ENCODE assay signal across 8 cellular contexts in genomic region chr20:3751664-3752385, GRCh38. TPM values are rescaled to one million over a fixed set of nuclear protein-coding genes. Genes with fewer than 3 reads are reported as not detected.
DNase-seq lines count a peak whose midpoint lies in the region; ATAC-seq, FAIRE-seq and TF ChIP-seq lines count a peak whose summit lies in the region.

No MANE protein-coding gene starts in this region.

- no peak for TF ChIP-seq CTCF in RWPE1 (conservative IDR thresholded peaks at IDR 0.05; ENCODE audit: low read depth)
- no peak for TF ChIP-seq CTCF in K562 (IDR thresholded peaks at IDR 0.05 in 2 of 3, conservative IDR thresholded peaks at IDR 0.05 in 1 of 3; ENCODE audit: insufficient read depth in 2 of 3, low read depth in 1 of 3, low read length in 3 of 3)

- intact Hi-C loops in K562 (cut with micrococcal nuclease): no loop called here

- H3K27me3 ChIP-seq in K562 (ENCODE audit: control insufficient read depth in 2 of 2, insufficient read depth in 2 of 2, low read length in 2 of 2): no peaks in the 10 kb centered on the region

- no peaks in the 10 kb centered on the region for H3K9me3 ChIP-seq in K562 (replicated peaks; ENCODE audit: control insufficient read depth, insufficient read depth, low read depth, low read length)

- H3K4me2 ChIP-seq in K562 (ENCODE audit: insufficient read depth, low read length): no peak overlapping the region

- POLR2A ChIA-PET in RWPE1 (lab: Yijun Ruan, JAX; ENCODE audit: low non-redundant PET): no interaction called here
- POLR2A ChIA-PET in K562 (lab: Yijun Ruan, JAX): no interaction called here

- CTCF ChIA-PET in RWPE1 (lab: Yijun Ruan, JAX): interaction anchor here (0.7 to 1.5 kb wide), 6 partner anchors 9 to 103 kb away, joined by 3 to 6 read pairs (median 4); partner anchors contain the start of gene ADISSP
- CTCF ChIA-PET in K562 (lab: Yijun Ruan, JAX; ENCODE audit: low intra/inter-chr PET ratio): no interaction called here

- H3K27ac ChIP-seq in RWPE1: peak overlapping the region; percentile 23
- no peak overlapping the region for H3K27ac ChIP-seq in K562 (ENCODE audit: extremely low read depth, low read depth, low read length)

- no peak overlapping the region for H3K4me3 ChIP-seq in K562

- no peak overlapping the region for H3K9ac ChIP-seq in K562 (ENCODE audit: insufficient read depth in 1 of 2, low read depth in 2 of 2, low read length in 2 of 2)

- no peak overlapping the region for H2AFZ ChIP-seq in K562 (ENCODE audit: low read depth, low read length)

- DNase-seq in DMS153 (lab: John Stamatoyannopoulos, UW) (peak; percentile 58), RWPE1 (ENCODE audit: low spot score) (peak; percentile 58), K562 (ENCODE audit: extremely low read depth in 1 of 4, low spot score in 3 of 4) (no peak), left kidney (ENCODE audit: low read depth, low spot score) (peak; percentile 60), GM12891 (ENCODE audit: insufficient read length, low spot score) (no peak), DMS114 treated with DMSO at 0.1 percent for 48 hours (lab: John Stamatoyannopoulos, UW; ENCODE audit: unreplicated experiment) (no peak), A172 (ENCODE audit: low spot score) (no peak)
- DNase-seq in stimulated activated CD4-positive, alpha-beta T cell treated with anti-CD3 and anti-CD28 coated beads, Interleukin-4, amount 100 ng/mL, for 48 hours (ENCODE audit: low read depth in 2 of 2): peak; percentile 40 to 59

- ATAC-seq in K562: no peak

- peaks cover 0 to 25% of the 10 kb centered on the region in 2 experiments; a peak in 2 of 5 replicates for H3K4me1 ChIP-seq in K562 (replicated peaks in 1 of 2; ENCODE audit: control insufficient read depth in 2 of 2, insufficient read depth in 2 of 2, low read length in 2 of 2)

- H3K9me1 ChIP-seq in K562 (ENCODE audit: control insufficient read depth, insufficient read depth, low read length): peaks cover 2% of the 10 kb centered on the region

- FAIRE-seq in K562 (lab: Jason Lieb, UNC) (no peak), GM12891 (lab: Jason Lieb, UNC) (no peak)

- H3K79me2 ChIP-seq in K562 (ENCODE audit: control insufficient read depth, insufficient read depth, low read length): no peaks in the 10 kb centered on the region

- TF ChIP-seq RAD21 in K562 (CRISPR knock-in tag; conservative IDR thresholded peaks at IDR 0.05 in 1 of 2, IDR thresholded peaks at IDR 0.05 in 1 of 2): no peak

- no peak for TF ChIP-seq EP300 in K562 (IDR thresholded peaks at IDR 0.05; ENCODE audit: low read length)

- no peaks in the 10 kb centered on the region for H4K20me1 ChIP-seq in K562 (replicated peaks; ENCODE audit: control insufficient read depth, insufficient read depth, low read length)

- in situ Hi-C loops in K562 (cut with MboI): no loop called here

- TF ChIP-seq POLR2A in K562 (conservative IDR thresholded peaks at IDR 0.05): no peak
- TF ChIP-seq POLR2A in GM12891 (IDR thresholded peaks at IDR 0.05; ENCODE audit: low read depth, low read length): no peak

- BruUV-seq in K562 (replicated peaks; lab: Mats Ljungman, UMichigan): no TSS peak

- 93% methylated on average over 21 of the region's 96 CpGs for WGBS in K562 (ENCODE audit: insufficient coverage, low coverage, missing lambda C conversion rate)

- H3K36me3 ChIP-seq in K562 (ENCODE audit: control insufficient read depth, insufficient read depth, low read length): peaks cover 32% of the 10 kb centered on the region; the same call in 2 of the 3 replicates

RNA-seq across cellular contexts. Expression of gene ADISSP, which starts 15.7 kb away (rescaled TPM):
- total RNA-seq in K562 (2011; cell fraction: chromatin; rRNA removed; ENCODE audit: low replicate concordance): 2.9 and 14.4 TPM in 2 replicates
- 19.0 and 21.1 TPM in 2 replicates for total RNA-seq in K562 (2011; cell fraction: nucleolus; rRNA removed)
- total RNA-seq in K562 (2011; cell fraction: nucleoplasm; rRNA removed): 11.5 and 13.1 TPM in 2 replicates
- total RNA-seq in K562 (2014; rRNA removed) (65.7 and 101 TPM in 2 replicates), K562 (2014; rRNA removed; fragmentation: Illumina TruSeq; extraction: Trizol) (12.2 and 16.3 TPM in 2 replicates), K562 (2015; rRNA removed; fragmentation: Illumina TruSeq; extraction: Trizol) (34.5 and 35.8 TPM in 2 replicates), K562 (2021) (70.6 and 79.9 TPM in 2 replicates)
- polyA plus RNA-seq in K562 (2011; rRNA removed) (22.8 and 42.8 TPM in 2 replicates), K562 (2014; fragmentation: Illumina TruSeq; extraction: Trizol) (23.4 and 63.9 TPM in 2 replicates), K562 (2014; fragmentation: Nextera tagmentation; extraction: Ambion mirVana) (1 to 10 TPM; 1.4 to 4.9 TPM), K562 (2014; rRNA removed) (37.2 and 53.4 TPM in 2 replicates)
- polyA plus RNA-seq in K562 (2011; cell fraction: cytosol; rRNA removed): 58.3 and 121 TPM in 2 replicates
- 36.6 TPM in 2 replicates for polyA plus RNA-seq in K562 (2011; cell fraction: nucleus; rRNA removed)
- 27.7 and 47.5 TPM in 2 replicates for polyA plus RNA-seq in K562 (2012)
- 11.5 and 16.8 TPM in 2 replicates for polyA minus RNA-seq in K562 (2011; rRNA and poly(A)+ RNA removed)
- polyA minus RNA-seq in K562 (2011; cell fraction: cytosol; rRNA and poly(A)+ RNA removed): 37.8 and 38.8 TPM in 2 replicates
- 6.7 and 13.6 TPM in 2 replicates for polyA minus RNA-seq in K562 (2011; cell fraction: nucleus; rRNA and poly(A)+ RNA removed)
- 22.8 TPM for polyA plus RNA-seq in GM12891 (2012; ENCODE audit: low read depth, missing spikeins)
- total RNA-seq in A172 (2014; rRNA removed; shearing (Covaris generic)): 108 and 110 TPM in 2 replicates

RNA-seq across cellular contexts. Expression of gene HSPA12B, which starts 19.3 kb away (rescaled TPM):
- total RNA-seq in K562 (2011; cell fraction: chromatin; rRNA removed; ENCODE audit: low replicate concordance): 0.19 TPM in 1 of 2 replicates, not detected in the other
- 0.17 TPM in 1 of 2 replicates, not detected in the other for total RNA-seq in K562 (2011; cell fraction: nucleolus; rRNA removed)
- not detected in 2 replicates for total RNA-seq in K562 (2011; cell fraction: nucleoplasm; rRNA removed)
- total RNA-seq in K562 (2014; rRNA removed) (not detected in 2 replicates), K562 (2014; rRNA removed; fragmentation: Illumina TruSeq; extraction: Trizol) (not detected in 2 replicates), K562 (2015; rRNA removed; fragmentation: Illumina TruSeq; extraction: Trizol) (not detected in 2 replicates), K562 (2021) (0.07 TPM in 1 of 2 replicates, not detected in the other)
- polyA plus RNA-seq in K562 (2011; rRNA removed) (not detected in 2 replicates), K562 (2014; fragmentation: Illumina TruSeq; extraction: Trizol) (0.03 TPM in 1 of 2 replicates, not detected in the other), K562 (2014; fragmentation: Nextera tagmentation; extraction: Ambion mirVana) (not detected), K562 (2014; rRNA removed) (not detected in 2 replicates)
- 0.03 TPM in 1 of 2 replicates, not detected in the other for polyA plus RNA-seq in K562 (2011; cell fraction: cytosol; rRNA removed)
- 0.07 and 0.21 TPM in 2 replicates for polyA plus RNA-seq in K562 (2011; cell fraction: nucleus; rRNA removed)
- 0.22 and 0.62 TPM in 2 replicates for polyA plus RNA-seq in K562 (2012)
- 0.06 TPM in 1 of 2 replicates, not detected in the other for polyA minus RNA-seq in K562 (2011; rRNA and poly(A)+ RNA removed)
- not detected in 2 replicates for polyA minus RNA-seq in K562 (2011; cell fraction: cytosol; rRNA and poly(A)+ RNA removed)
- polyA minus RNA-seq in K562 (2011; cell fraction: nucleus; rRNA and poly(A)+ RNA removed): 0.13 TPM in 1 of 2 replicates, not detected in the other
- 0.12 TPM for polyA plus RNA-seq in GM12891 (2012; ENCODE audit: low read depth, missing spikeins)
- not detected in 2 replicates for total RNA-seq in A172 (2014; rRNA removed; shearing (Covaris generic))

RNA-seq across cellular contexts. Expression of gene SPEF1, which starts 29.4 kb away (rescaled TPM):
- total RNA-seq in K562 (2011; cell fraction: chromatin; rRNA removed; ENCODE audit: low replicate concordance): 0.23 TPM in 1 of 2 replicates, not detected in the other
- total RNA-seq in K562 (2011; cell fraction: nucleolus; rRNA removed): 0.26 TPM in 1 of 2 replicates, not detected in the other
- total RNA-seq in K562 (2011; cell fraction: nucleoplasm; rRNA removed): not detected in 2 replicates
- total RNA-seq in K562 (2014; rRNA removed) (not detected in 2 replicates), K562 (2014; rRNA removed; fragmentation: Illumina TruSeq; extraction: Trizol) (not detected in 2 replicates), K562 (2015; rRNA removed; fragmentation: Illumina TruSeq; extraction: Trizol) (not detected in 2 replicates), K562 (2021) (not detected in 2 replicates)
- polyA plus RNA-seq in K562 (2011; rRNA removed) (0.04 TPM in 1 of 2 replicates, not detected in the other), K562 (2014; fragmentation: Illumina TruSeq; extraction: Trizol) (not detected in 2 replicates), K562 (2014; fragmentation: Nextera tagmentation; extraction: Ambion mirVana) (not detected), K562 (2014; rRNA removed) (not detected in 2 replicates)
- polyA plus RNA-seq in K562 (2011; cell fraction: cytosol; rRNA removed): 0.06 TPM in 1 of 2 replicates, not detected in the other
- 0.08 and 0.24 TPM in 2 replicates for polyA plus RNA-seq in K562 (2011; cell fraction: nucleus; rRNA removed)
- polyA plus RNA-seq in K562 (2012): 0.04 TPM in 1 of 2 replicates, not detected in the other
- polyA minus RNA-seq in K562 (2011; rRNA and poly(A)+ RNA removed): not detected in 2 replicates
- not detected in 2 replicates for polyA minus RNA-seq in K562 (2011; cell fraction: cytosol; rRNA and poly(A)+ RNA removed)
- 0.27 TPM in 1 of 2 replicates, not detected in the other for polyA minus RNA-seq in K562 (2011; cell fraction: nucleus; rRNA and poly(A)+ RNA removed)
- 0.05 TPM for polyA plus RNA-seq in GM12891 (2012; ENCODE audit: low read depth, missing spikeins)
- 0.67 TPM in 1 of 2 replicates, not detected in the other for total RNA-seq in A172 (2014; rRNA removed; shearing (Covaris generic))

RNA-seq across cellular contexts. Expression of gene CENPB, which starts 34.7 kb away (rescaled TPM):
- 5.7 and 16.6 TPM in 2 replicates for total RNA-seq in K562 (2011; cell fraction: chromatin; rRNA removed; ENCODE audit: low replicate concordance)
- total RNA-seq in K562 (2011; cell fraction: nucleolus; rRNA removed): 24.5 and 25.4 TPM in 2 replicates
- total RNA-seq in K562 (2011; cell fraction: nucleoplasm; rRNA removed): 11.9 and 14.2 TPM in 2 replicates
- 59.3 and 78.6 TPM in 2 replicates for total RNA-seq in K562 (2014; rRNA removed)
- 11.4 and 15.0 TPM in 2 replicates for total RNA-seq in K562 (2014; rRNA removed; fragmentation: Illumina TruSeq; extraction: Trizol)
- total RNA-seq in K562 (2015; rRNA removed; fragmentation: Illumina TruSeq; extraction: Trizol): 36.0 and 36.5 TPM in 2 replicates
- 61.7 and 70.8 TPM in 2 replicates for total RNA-seq in K562 (2021)
- 12.7 and 14.7 TPM in 2 replicates for polyA plus RNA-seq in K562 (2011; rRNA removed)
- polyA plus RNA-seq in K562 (2011; cell fraction: cytosol; rRNA removed): 17.4 and 30.9 TPM in 2 replicates
- polyA plus RNA-seq in K562 (2011; cell fraction: nucleus; rRNA removed): 9.2 and 12.8 TPM in 2 replicates
- polyA plus RNA-seq in K562 (2012): 40.5 and 47.1 TPM in 2 replicates
- polyA plus RNA-seq in K562 (2014; fragmentation: Illumina TruSeq; extraction: Trizol): 24.9 and 30.8 TPM in 2 replicates
- under 1 TPM; 0.17 to 0.20 TPM for polyA plus RNA-seq in K562 (2014; fragmentation: Nextera tagmentation; extraction: Ambion mirVana)
- polyA plus RNA-seq in K562 (2014; rRNA removed): 26.1 and 28.9 TPM in 2 replicates
- polyA minus RNA-seq in K562 (2011; rRNA and poly(A)+ RNA removed): 26.8 and 27.1 TPM in 2 replicates
- 27.7 and 39.7 TPM in 2 replicates for polyA minus RNA-seq in K562 (2011; cell fraction: cytosol; rRNA and poly(A)+ RNA removed)
- polyA minus RNA-seq in K562 (2011; cell fraction: nucleus; rRNA and poly(A)+ RNA removed): 8.3 and 14.2 TPM in 2 replicates
- polyA plus RNA-seq in GM12891 (2012; ENCODE audit: low read depth, missing spikeins): 26.5 TPM
- total RNA-seq in A172 (2014; rRNA removed; shearing (Covaris generic)): 94.1 and 129 TPM in 2 replicates

RNA-seq across cellular contexts. Expression of gene SIGLEC1, which starts 39.4 kb away (rescaled TPM):
- not detected in 2 replicates for total RNA-seq in K562 (2011; cell fraction: chromatin; rRNA removed; ENCODE audit: low replicate concordance)
- not detected in 2 replicates for total RNA-seq in K562 (2011; cell fraction: nucleolus; rRNA removed)
- 0.07 TPM in 1 of 2 replicates, not detected in the other for total RNA-seq in K562 (2011; cell fraction: nucleoplasm; rRNA removed)
- total RNA-seq in K562 (2014; rRNA removed): 0.05 TPM in 1 of 2 replicates, not detected in the other
- total RNA-seq in K562 (2014; rRNA removed; fragmentation: Illumina TruSeq; extraction: Trizol): not detected in 2 replicates
- total RNA-seq in K562 (2015; rRNA removed; fragmentation: Illumina TruSeq; extraction: Trizol): not detected in 2 replicates
- total RNA-seq in K562 (2021): 0.04 and 0.07 TPM in 2 replicates
- not detected in 2 replicates for polyA plus RNA-seq in K562 (2011; rRNA removed)
- under 0.01 TPM in 1 of 2 replicates, not detected in the other for polyA plus RNA-seq in K562 (2011; cell fraction: cytosol; rRNA removed)
- 0.01 TPM in 1 of 2 replicates, not detected in the other for polyA plus RNA-seq in K562 (2011; cell fraction: nucleus; rRNA removed)
- polyA plus RNA-seq in K562 (2012): 0.01 TPM in 1 of 2 replicates, not detected in the other
- polyA plus RNA-seq in K562 (2014; fragmentation: Illumina TruSeq; extraction: Trizol): not detected in 2 replicates
- not detected for polyA plus RNA-seq in K562 (2014; fragmentation: Nextera tagmentation; extraction: Ambion mirVana)
- not detected in 2 replicates for polyA plus RNA-seq in K562 (2014; rRNA removed)
- polyA minus RNA-seq in K562 (2011; rRNA and poly(A)+ RNA removed): 0.04 TPM in 1 of 2 replicates, not detected in the other
- not detected in 2 replicates for polyA minus RNA-seq in K562 (2011; cell fraction: cytosol; rRNA and poly(A)+ RNA removed)
- polyA minus RNA-seq in K562 (2011; cell fraction: nucleus; rRNA and poly(A)+ RNA removed): not detected in 2 replicates
- polyA plus RNA-seq in GM12891 (2012; ENCODE audit: low read depth, missing spikeins): not detected
- total RNA-seq in A172 (2014; rRNA removed; shearing (Covaris generic)): 0.07 TPM in 1 of 2 replicates, not detected in the other

Comparison
In these comparisons a context has a peak if more than half of its experiments do, and no peak if none do; other contexts are left out.
1. DNase-seq: peak in DMS153 (single experiment), RWPE1 (single experiment), left kidney (single experiment) and stimulated activated CD4-positive, alpha-beta T cell treated with anti-CD3 and anti-CD28 coated beads, Interleukin-4, amount 100 ng/mL, for 48 hours (2 of 2); none in K562 (0 of 4), GM12891 (single experiment), DMS114 treated with DMSO at 0.1 percent for 48 hours (single experiment) and A172 (single experiment).